ENCODE assay signal across 19 cellular contexts in the genomic region with DNA sequence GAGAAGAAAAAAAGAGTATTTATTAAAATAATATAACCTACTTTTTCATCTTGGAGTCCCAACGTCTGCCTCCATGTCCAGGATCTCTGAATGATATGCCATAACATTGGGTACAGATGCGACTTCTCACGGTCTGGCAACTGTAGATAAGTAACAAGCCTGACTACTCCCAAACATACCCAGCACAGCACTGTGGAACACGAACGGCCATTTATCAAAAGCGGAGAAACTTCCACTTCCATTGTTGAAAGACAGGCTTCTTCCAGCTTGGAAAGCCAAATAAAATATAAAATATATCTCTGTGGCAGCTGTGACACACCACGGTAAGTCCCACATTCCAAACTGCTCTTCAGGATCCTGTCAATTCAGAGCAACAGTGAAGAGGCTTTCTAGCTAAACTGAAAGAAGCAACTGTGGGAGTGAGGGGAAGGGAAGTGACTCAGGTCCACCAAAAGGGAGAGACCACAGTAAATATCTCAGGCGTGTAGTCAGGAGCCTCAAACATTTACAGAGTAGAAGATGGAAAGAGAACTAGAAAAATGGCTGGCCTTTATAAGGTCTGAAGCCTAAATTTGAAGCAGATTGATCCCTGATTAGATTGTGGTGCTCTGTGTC.
A peak's percentile ranks its signal among the peaks of the same experiment; 100 is the strongest.
DNase-seq lines count a peak whose midpoint lies in the region; ATAC-seq and TF ChIP-seq lines count a peak whose summit lies in the region.
"Had no signal": no experiment of that assay in that cellular context is flagged by ENCODE, and none has a peak within 500 bp of the region (broad histone marks: within the 10 kb centered on the region; RNA-seq: fewer than 3 reads in every experiment).

No MANE protein-coding gene starts in this region.

- H3K27ac ChIP-seq in naive thymus-derived CD4-positive, alpha-beta T cell (ENCODE audit: low read depth, low read length) = no peak overlapping the region
- H3K27ac ChIP-seq in right cardiac atrium (ENCODE audit: low read length) = no peak overlapping the region
- H3K27ac ChIP-seq: heart right ventricle, skin epidermis had no signal

- H3K4me3 Mint-ChIP-seq in naive thymus-derived CD4-positive, alpha-beta T cell = no peak overlapping the region
- H3K4me3 Mint-ChIP-seq: activated T-helper 17 cell treated with anti-CD3 and anti-CD28 coated beads, Interleukin-2, amount 50 U/mL, for 72 hours; HFFc6; stimulated activated memory B cell treated with anti-CD40 and anti-IgM and Interleukin-4, amounts not matched to agents 10 μg/mL and 1 μg/mL and 100 μg/mL, for 72 hours had no signal

- CTCF ChIA-PET in naive thymus-derived CD4-positive, alpha-beta T cell (lab: Charles Lee) = no interaction called here

- no peak for TF ChIP-seq CTCF in AG09309 (IDR thresholded peaks at IDR 0.05; ENCODE audit: control insufficient read depth, insufficient read depth, low read depth, low read length, missing control alignments)

- H3K9me3 ChIP-seq in MG63 = peaks cover 7% of the 10 kb centered on the region
- peaks cover 9% of the 10 kb centered on the region for H3K9me3 ChIP-seq in adipocyte (ENCODE audit: control insufficient read depth, low read length)
- peaks cover 0 to 6% (median 0%) of the 10 kb centered on the region in 3 experiments for H3K9me3 ChIP-seq in naive thymus-derived CD4-positive, alpha-beta T cell (ENCODE audit: control insufficient read depth in 2 of 3, low read length in 3 of 3)
- H3K9me3 ChIP-seq in right cardiac atrium (ENCODE audit: control insufficient read depth, low read length) = no peaks in the 10 kb centered on the region

- H3K9me3 Mint-ChIP-seq in naive thymus-derived CD4-positive, alpha-beta T cell = peaks cover 0 to 31% (median 10%) of the 10 kb centered on the region in 11 donors

- POLR2A ChIA-PET in naive thymus-derived CD4-positive, alpha-beta T cell (lab: Charles Lee) = no interaction called here

- H3K27me3 ChIP-seq in MG63 (no peaks in the 10 kb centered on the region), adipocyte (replicated peaks; ENCODE audit: control insufficient read depth, insufficient read depth, low read length) (no peaks in the 10 kb centered on the region), right cardiac atrium (ENCODE audit: control insufficient read depth, insufficient read depth) (peaks cover 3% of the 10 kb centered on the region)
- H3K27me3 ChIP-seq in naive thymus-derived CD4-positive, alpha-beta T cell (ENCODE audit: control insufficient read depth in 2 of 2, insufficient read depth in 2 of 2, low read length in 2 of 2) = no peaks in the 10 kb centered on the region
- H3K27me3 ChIP-seq: heart right ventricle had no signal

- H3K36me3 Mint-ChIP-seq in naive thymus-derived CD4-positive, alpha-beta T cell = no peaks in the 10 kb centered on the region
- H3K36me3 Mint-ChIP-seq: stimulated activated memory B cell treated with anti-CD40 and anti-IgM and Interleukin-4, amounts not matched to agents 10 μg/mL and 1 μg/mL and 100 μg/mL, for 72 hours had no signal

- H3K9ac ChIP-seq in adipocyte (ENCODE audit: low read length) = no peak overlapping the region

- H3K36me3 ChIP-seq in MG63 = no peaks in the 10 kb centered on the region
- H3K36me3 ChIP-seq in adipocyte (ENCODE audit: control insufficient read depth, insufficient read depth, low read length, severe bottlenecking) = no peaks in the 10 kb centered on the region
- no peaks in the 10 kb centered on the region for H3K36me3 ChIP-seq in naive thymus-derived CD4-positive, alpha-beta T cell (ENCODE audit: control insufficient read depth in 2 of 3, insufficient read depth in 3 of 3, low read length in 3 of 3)
- H3K36me3 ChIP-seq: heart right ventricle had no signal

- DNase-seq in AG09309 (ENCODE audit: low read depth) (peak; percentile 40), MG63 (peak; percentile 42), adipocyte (ENCODE audit: low read depth) (peak; percentile 60), iris pigment epithelial cell (ENCODE audit: low read depth) (peak; percentile 92), right cardiac atrium (no peak)
- no peak for DNase-seq in naive thymus-derived CD4-positive, alpha-beta T cell
- DNase-seq: activated CD8-positive, alpha-beta memory T cell treated with anti-CD3 and anti-CD28 coated beads for 24 hours; anterior cingulate cortex; erythroblast; heart right ventricle; HFFc6; NCI-H1436; NCI-H345; trophoblast cell had no signal

- no peaks in the 10 kb centered on the region for H3K4me1 ChIP-seq in adipocyte (ENCODE audit: control insufficient read depth, insufficient read depth, low read length)
- H3K4me1 ChIP-seq in naive thymus-derived CD4-positive, alpha-beta T cell (ENCODE audit: control insufficient read depth in 2 of 2, insufficient read depth in 2 of 2, low read length in 2 of 2) = no peaks in the 10 kb centered on the region
- no peaks in the 10 kb centered on the region for H3K4me1 ChIP-seq in right cardiac atrium (ENCODE audit: control insufficient read depth, insufficient read depth, low read length)
- H3K4me1 ChIP-seq: heart right ventricle had no signal

- no peaks in the 10 kb centered on the region for H3K4me1 Mint-ChIP-seq in naive thymus-derived CD4-positive, alpha-beta T cell
- H3K4me1 Mint-ChIP-seq: activated T-helper 17 cell treated with anti-CD3 and anti-CD28 coated beads, Interleukin-2, amount 50 U/mL, for 72 hours; stimulated activated memory B cell treated with anti-CD40 and anti-IgM and Interleukin-4, amounts not matched to agents 10 μg/mL and 1 μg/mL and 100 μg/mL, for 72 hours had no signal

- no peak overlapping the region for H3K27ac Mint-ChIP-seq in naive thymus-derived CD4-positive, alpha-beta T cell
- H3K27ac Mint-ChIP-seq: activated T-helper 17 cell treated with anti-CD3 and anti-CD28 coated beads, Interleukin-2, amount 50 U/mL, for 72 hours; HFFc6; stimulated activated memory B cell treated with anti-CD40 and anti-IgM and Interleukin-4, amounts not matched to agents 10 μg/mL and 1 μg/mL and 100 μg/mL, for 72 hours had no signal

- peak overlapping the region; percentile 29 for H3K4me3 ChIP-seq in AG09309 (ENCODE audit: control insufficient read depth, low read depth, low read length)
- peak overlapping the region; percentile 42 for H3K4me3 ChIP-seq in MG63
- H3K4me3 ChIP-seq in adipocyte (ENCODE audit: low read length) = no peak overlapping the region
- H3K4me3 ChIP-seq in naive thymus-derived CD4-positive, alpha-beta T cell (ENCODE audit: low read length) = no peak overlapping the region
- no peak overlapping the region for H3K4me3 ChIP-seq in right cardiac atrium (ENCODE audit: low read length)
- H3K4me3 ChIP-seq: heart right ventricle, skin epidermis had no signal

- H3K27me3 Mint-ChIP-seq in naive thymus-derived CD4-positive, alpha-beta T cell = no peaks in the 10 kb centered on the region
- H3K27me3 Mint-ChIP-seq: activated T-helper 17 cell treated with anti-CD3 and anti-CD28 coated beads, Interleukin-2, amount 50 U/mL, for 72 hours; stimulated activated memory B cell treated with anti-CD40 and anti-IgM and Interleukin-4, amounts not matched to agents 10 μg/mL and 1 μg/mL and 100 μg/mL, for 72 hours had no signal

- intact Hi-C loops in naive thymus-derived CD4-positive, alpha-beta T cell (cut with micrococcal nuclease) = no loop called here
- intact Hi-C loops in right cardiac atrium (cut with DNase I) = no loop called here

- no peak for ATAC-seq in naive thymus-derived CD4-positive, alpha-beta T cell
- no peak for ATAC-seq in right cardiac atrium
- no peak for ATAC-seq in GM21423 (IDR thresholded peaks at IDR 0.05; ENCODE audit: unreplicated experiment)
- ATAC-seq in HG03342 (IDR thresholded peaks at IDR 0.05; ENCODE audit: unreplicated experiment) = no peak
- ATAC-seq: activated T-helper 17 cell treated with anti-CD3 and anti-CD28 coated beads, Interleukin-2, amount 50 U/mL, for 72 hours; heart right ventricle; stimulated activated memory B cell treated with anti-CD40 and anti-IgM and Interleukin-4, amounts not matched to agents 10 μg/mL and 1 μg/mL and 100 μg/mL, for 72 hours had no signal

- 52% methylated on average over 8 of the region's 8 CpGs for WGBS in right cardiac atrium

Comparison
In these comparisons a context has a peak if more than half of its experiments do, and no peak if none do; other contexts are left out.
1. DNase-seq: peak in AG09309 (single experiment), MG63 (single experiment), adipocyte (single experiment) and iris pigment epithelial cell (single experiment); none in naive thymus-derived CD4-positive, alpha-beta T cell (0 of 9) and right cardiac atrium (0 of 3).
2. H3K4me3 ChIP-seq: peak in AG09309 (single experiment) and MG63 (single experiment); none in adipocyte (single experiment), naive thymus-derived CD4-positive, alpha-beta T cell (single experiment) and right cardiac atrium (single experiment).